In the genomic region with DNA sequence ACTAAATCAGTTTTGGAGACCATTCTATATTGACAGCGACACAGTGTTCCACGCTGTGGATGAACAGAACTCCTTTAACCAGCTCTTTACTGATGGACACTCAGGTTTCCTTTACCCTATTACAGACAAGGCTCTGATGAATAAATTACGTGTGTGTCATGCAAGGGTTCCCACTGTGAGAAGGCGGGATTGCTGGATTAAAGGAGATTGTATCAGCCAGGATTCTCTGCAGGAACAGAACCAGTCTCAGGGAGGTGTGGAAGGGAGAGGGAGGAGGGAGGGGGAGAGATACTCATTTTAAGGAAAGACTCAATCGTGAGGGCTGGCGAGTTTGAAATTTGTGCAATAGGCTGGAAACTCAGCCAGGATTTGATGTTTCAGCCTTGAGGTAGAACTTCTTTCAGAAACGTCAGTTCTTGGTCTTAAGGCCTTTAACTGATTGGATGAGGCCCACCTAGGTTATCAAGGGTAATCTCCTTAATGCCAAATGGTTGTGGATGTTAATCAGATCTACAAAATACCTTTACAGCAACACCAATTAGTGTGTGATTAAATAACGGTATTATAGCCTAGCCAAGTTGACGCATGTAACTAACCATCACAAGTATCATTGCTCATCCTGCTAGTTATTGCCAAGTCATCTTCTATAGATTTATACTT, we compare ENCODE assay signal across 21 cellular contexts.
"Had no signal": no experiment of that assay in that cellular context is flagged by ENCODE, and none has a peak within 500 bp of the region (broad histone marks: within the 10 kb centered on the region; RNA-seq: fewer than 3 reads in every experiment).

No MANE protein-coding gene starts in this region.

- FAIRE-seq: pancreas had no signal

- DNase-seq: activated CD4-positive, alpha-beta T cell treated with anti-CD3 and anti-CD28 coated beads for 4 hours; activated CD4-positive, alpha-beta T cell treated with anti-CD3 and anti-CD28 coated beads, Interleukin-2, amount 50 U/mL, for 48 hours; activated CD8-positive, alpha-beta memory T cell treated with anti-CD3 and anti-CD28 coated beads, Interleukin-2, amount 50 U/mL, for 48 hours; activated gamma-delta T cell; activated naive CD4-positive, alpha-beta T cell treated with anti-CD3 and anti-CD28 coated beads, Interleukin-2, amount 10 ng/mL, durations not matched to agents 7 days and 5 days; activated naive CD8-positive, alpha-beta T cell treated with anti-CD3 and anti-CD28 coated beads, Interleukin-2, amount 10 ng/mL, durations not matched to agents 7 days and 5 days; activated T-cell treated with anti-CD3 and anti-CD28 coated beads, Interleukin-2, amount 50 U/mL, for 24 hours; central memory CD4-positive, alpha-beta T cell; foreskin keratinocyte; left ventricle myocardium inferior; naive B cell; nephron progenitor cell; retina; stimulated activated CD4-positive, alpha-beta T cell treated with anti-CD3 and anti-CD28 coated beads, Interleukin-12 subunit alpha, Interleukin-12 subunit beta, amount 100 ng/mL, for 4 hours; stimulated activated CD4-positive, alpha-beta T cell treated with anti-CD3 and anti-CD28 coated beads, Interleukin-4, amount 100 ng/mL, for 1 hour; stimulated activated naive CD8-positive, alpha-beta T cell treated with anti-CD3 and anti-CD28 coated beads, Interleukin-15, Interleukin-2, amounts not matched to agents 100 U/mL and 50 U/mL, for 24 hours; T-helper 1 cell; testis; transverse colon had no signal

- ATAC-seq: foreskin keratinocyte; pancreas; sciatic nerve; stimulated activated naive CD8-positive, alpha-beta T cell treated with anti-CD3 and anti-CD28 coated beads, Interleukin-15, Interleukin-2, amounts not matched to agents 100 U/mL and 50 U/mL, for 24 hours had no signal
